13 cellular contexts compared by ENCODE assay signal in genomic region chr1:30905403-30905802, GRCh38.
"Had no signal": no experiment of that assay in that cellular context is flagged by ENCODE, and none has a peak within 500 bp of the region (broad histone marks: within the 10 kb centered on the region; RNA-seq: fewer than 3 reads in every experiment).

No MANE protein-coding gene starts in this region.

- H3K4me3 Mint-ChIP-seq: activated B cell treated with CpG ODN at 0.5 μM for 24 hours, mesothelial cell of epicardium had no signal

- H3K36me3 ChIP-seq: heart right ventricle, left ventricle myocardium inferior had no signal

- H3K4me3 ChIP-seq: left ventricle myocardium inferior, psoas muscle, SK-N-MC had no signal

- ATAC-seq: heart right ventricle, psoas muscle had no signal

- H3K27ac Mint-ChIP-seq: activated B cell treated with CpG ODN at 0.5 μM for 24 hours; activated T-helper 2 cell treated with anti-CD3 and anti-CD28 coated beads, Interferon-gamma antibody, Interleukin-2, Interleukin-4, amounts not matched to agents 10 μg/mL and 5 μg/mL and 100 μg/mL, durations not matched to agents 14 hours and 24 hours and 36 hours; mesothelial cell of epicardium had no signal

- H3K9me3 Mint-ChIP-seq: activated B cell treated with CpG ODN at 0.5 μM for 24 hours; activated T-helper 2 cell treated with anti-CD3 and anti-CD28 coated beads, Interferon-gamma antibody, Interleukin-2, Interleukin-4, amounts not matched to agents 10 μg/mL and 5 μg/mL and 100 μg/mL, durations not matched to agents 14 hours and 24 hours and 36 hours; mesothelial cell of epicardium had no signal

- DNase-seq: activated B cell treated with CpG ODN at 0.5 μM for 24 hours; activated naive CD4-positive, alpha-beta T cell treated with anti-CD3 and anti-CD28 coated beads, Interleukin-2, amount 50 U/mL, for 16 hours; foreskin melanocyte; heart right ventricle; occipital lobe; psoas muscle; stimulated activated CD4-positive, alpha-beta T cell treated with anti-CD3 and anti-CD28 coated beads, Interleukin-12 subunit alpha, Interleukin-12 subunit beta, amount 100 ng/mL, for 4 hours; stimulated activated naive CD4-positive, alpha-beta T cell had no signal

- H3K36me3 Mint-ChIP-seq: mesothelial cell of epicardium had no signal

- FAIRE-seq: keratinocyte had no signal

- H3K27ac ChIP-seq: heart right ventricle, left ventricle myocardium inferior, psoas muscle, SK-N-MC had no signal

- H3K4me1 ChIP-seq: psoas muscle had no signal

- H3K9me3 ChIP-seq: heart right ventricle, left ventricle myocardium inferior, psoas muscle had no signal
